ENCODE assay signal across 1 cellular context in the genomic region with DNA sequence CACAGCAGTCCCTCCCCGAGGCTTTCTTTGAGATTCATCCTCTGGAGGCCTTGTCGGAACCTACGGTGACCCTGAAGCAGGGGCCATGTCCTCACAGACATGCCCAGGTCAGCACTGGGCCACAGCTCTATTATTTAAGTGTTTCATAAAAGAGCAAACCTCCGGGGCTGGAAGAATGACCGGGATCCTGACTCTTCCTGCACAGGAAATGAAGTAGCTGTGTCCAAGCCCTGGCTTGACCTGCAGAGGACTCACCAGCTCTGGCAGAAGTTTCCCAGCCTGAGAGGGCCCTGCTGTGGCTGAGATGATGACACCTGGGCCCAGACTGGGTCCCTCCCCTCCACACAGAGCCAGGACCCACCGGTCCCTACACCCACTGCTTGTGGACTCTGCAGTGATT.
TF ChIP-seq lines count a peak whose summit lies in the region.

No MANE protein-coding gene starts in this region.

TF ChIP-seq in WTC11, 78 proteins besides CTCF, POLR2A, EP300 and RAD21:
- TF ChIP-seq, protein P1, sequence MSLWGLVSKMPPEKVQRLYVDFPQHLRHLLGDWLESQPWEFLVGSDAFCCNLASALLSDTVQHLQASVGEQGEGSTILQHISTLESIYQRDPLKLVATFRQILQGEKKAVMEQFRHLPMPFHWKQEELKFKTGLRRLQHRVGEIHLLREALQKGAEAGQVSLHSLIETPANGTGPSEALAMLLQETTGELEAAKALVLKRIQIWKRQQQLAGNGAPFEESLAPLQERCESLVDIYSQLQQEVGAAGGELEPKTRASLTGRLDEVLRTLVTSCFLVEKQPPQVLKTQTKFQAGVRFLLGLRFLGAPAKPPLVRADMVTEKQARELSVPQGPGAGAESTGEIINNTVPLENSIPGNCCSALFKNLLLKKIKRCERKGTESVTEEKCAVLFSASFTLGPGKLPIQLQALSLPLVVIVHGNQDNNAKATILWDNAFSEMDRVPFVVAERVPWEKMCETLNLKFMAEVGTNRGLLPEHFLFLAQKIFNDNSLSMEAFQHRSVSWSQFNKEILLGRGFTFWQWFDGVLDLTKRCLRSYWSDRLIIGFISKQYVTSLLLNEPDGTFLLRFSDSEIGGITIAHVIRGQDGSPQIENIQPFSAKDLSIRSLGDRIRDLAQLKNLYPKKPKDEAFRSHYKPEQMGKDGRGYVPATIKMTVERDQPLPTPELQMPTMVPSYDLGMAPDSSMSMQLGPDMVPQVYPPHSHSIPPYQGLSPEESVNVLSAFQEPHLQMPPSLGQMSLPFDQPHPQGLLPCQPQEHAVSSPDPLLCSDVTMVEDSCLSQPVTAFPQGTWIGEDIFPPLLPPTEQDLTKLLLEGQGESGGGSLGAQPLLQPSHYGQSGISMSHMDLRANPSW (CRISPR knock-in tag; conservative IDR thresholded peaks at IDR 0.05; ENCODE audit: low read depth), result 0 out of 2 replicates have a peak, but pooled peaks have one; percentile 37
- no peak for TF ChIP-seq ZNF396 (CRISPR knock-in tag; IDR thresholded peaks at IDR 0.05; ENCODE audit: borderline replicate concordance)
